In the genomic region with DNA sequence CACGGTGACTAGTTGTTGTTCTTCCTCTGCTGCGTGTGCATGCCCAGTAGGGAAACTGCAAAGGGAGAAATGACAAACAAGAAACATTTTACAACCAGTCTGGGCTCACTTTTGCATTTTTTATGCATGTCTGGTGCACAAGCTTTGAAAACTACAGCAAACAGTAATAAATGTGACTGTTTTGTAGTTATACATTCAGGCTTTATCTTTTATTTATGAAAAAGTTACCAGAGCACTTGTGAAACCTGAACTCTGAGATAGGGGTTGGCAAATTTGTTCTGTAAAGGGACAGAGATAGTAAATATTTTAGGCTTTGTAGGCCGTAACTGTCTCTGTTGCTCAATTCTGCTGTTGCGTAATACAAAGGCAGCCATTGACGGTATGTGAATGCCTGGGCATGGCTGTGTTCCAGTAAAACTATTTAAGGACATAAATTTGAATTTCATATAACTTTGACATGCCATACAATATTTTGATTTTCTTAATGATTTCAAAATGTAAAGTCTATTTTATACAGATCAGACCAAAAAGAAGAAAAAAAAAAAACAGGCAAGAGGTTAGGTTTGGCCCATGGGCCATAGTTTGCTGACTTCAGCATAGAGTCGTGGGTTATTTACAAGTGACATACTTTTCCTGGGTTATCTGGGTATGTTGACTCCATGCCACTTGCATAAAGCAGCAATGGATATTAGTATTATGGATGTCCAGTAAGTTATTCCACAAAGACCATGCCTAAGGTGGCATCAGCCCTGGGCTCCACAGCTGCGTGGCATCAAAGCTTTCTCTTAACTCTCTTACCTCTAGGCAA, we compare ENCODE assay signal across 11 cellular contexts. TPM values are rescaled to one million over a fixed set of nuclear protein-coding genes. Genes with fewer than 3 reads are reported as not detected.
DNase-seq lines count a peak whose midpoint lies in the region; ATAC-seq and TF ChIP-seq lines count a peak whose summit lies in the region.
"Had no signal": no experiment of that assay in that cellular context is flagged by ENCODE, and none has a peak within 500 bp of the region (broad histone marks: within the 10 kb centered on the region; RNA-seq: fewer than 3 reads in every experiment).

No MANE protein-coding gene starts in this region.

- no peak overlapping the region for H3K4me2 ChIP-seq in SK-N-SH

- DNase-seq in heart left ventricle (no peak), Right ventricle myocardium inferior (ENCODE audit: missing footprints) (no peak), cardiac fibroblast (ENCODE audit: low read depth in 2 of 2) (peak; percentile 89 to 92), mesothelial cell of epicardium (ENCODE audit: low spot score in 2 of 2, unreplicated experiment in 2 of 2) (no peak), NCI-H187 (lab: John Stamatoyannopoulos, UW) (no peak), SK-N-SH (no peak), occipital lobe (lab: John Stamatoyannopoulos, UW) (no peak)
- no peak for DNase-seq in CD8-positive, alpha-beta T cell
- DNase-seq: activated naive CD4-positive, alpha-beta T cell; C1 segment of cervical spinal cord; SJCRH30 had no signal

- CTCF ChIA-PET in CD8-positive, alpha-beta T cell (lab: Charles Lee) = no interaction called here
- CTCF ChIA-PET in SK-N-SH (lab: Yijun Ruan, JAX) = interaction anchor here (1.2 kb wide), 1 partner anchor 15 kb away, joined by 3 read pairs; no protein-coding TSS in a partner anchor

- peak overlapping the region; percentile 9 to 96 (median 64) for H3K27ac ChIP-seq in heart left ventricle
- no peak overlapping the region for H3K27ac ChIP-seq in CD8-positive, alpha-beta T cell (ENCODE audit: low read depth, low read length)
- no peak overlapping the region for H3K27ac ChIP-seq in SK-N-SH (ENCODE audit: low read depth in 2 of 2, low read length in 1 of 2)
- H3K27ac ChIP-seq: SJCRH30 had no signal

- H2AFZ ChIP-seq in SK-N-SH (ENCODE audit: low read depth) = no peak overlapping the region

- H3K4me3 ChIP-seq in heart left ventricle (no peak overlapping the region), cardiac fibroblast (replicated peaks in 1 of 2; ENCODE audit: low read depth in 2 of 2, low read length in 2 of 2) (no peak overlapping the region), SK-N-SH (ENCODE audit: low read depth in 2 of 2, low read length in 1 of 2) (no peak overlapping the region)
- no peak overlapping the region for H3K4me3 ChIP-seq in CD8-positive, alpha-beta T cell (ENCODE audit: low read depth, low read length)
- H3K4me3 ChIP-seq: SJCRH30 had no signal

- H3K9ac ChIP-seq in SK-N-SH = no peak overlapping the region

- H3K27me3 ChIP-seq in heart left ventricle = no peaks in the 10 kb centered on the region
- H3K27me3 ChIP-seq in CD8-positive, alpha-beta T cell (ENCODE audit: insufficient read depth, low read length) = no peaks in the 10 kb centered on the region
- no peaks in the 10 kb centered on the region for H3K27me3 ChIP-seq in SK-N-SH (ENCODE audit: insufficient read depth)
- H3K27me3 ChIP-seq: SJCRH30 had no signal

- intact Hi-C loops in heart left ventricle (cut with DNase I) (loop anchor here in 2 of 10 donors (5.0 to 10.0 kb wide), 2 partner anchors 32 to 145 kb away; no protein-coding TSS in a partner anchor), Right ventricle myocardium inferior (cut with DNase I) (loop anchor here (5.0 kb wide), 1 partner anchor 32 kb away; no protein-coding TSS in a partner anchor)
- intact Hi-C loops in CD8-positive, alpha-beta T cell (cut with DNase I, micrococcal nuclease) = loop anchor here (5.0 to 10.0 kb wide), 4 partner anchors 167 to 765 kb away; no protein-coding TSS in a partner anchor

- peaks cover 68% of the 10 kb centered on the region for H3K4me1 Mint-ChIP-seq in mesothelial cell of epicardium
- H3K4me1 Mint-ChIP-seq in CD8-positive, alpha-beta T cell (ENCODE audit: low read depth) = peaks cover 15% of the 10 kb centered on the region

- H3K9me2 ChIP-seq in SK-N-SH = no peaks in the 10 kb centered on the region

- WGBS in heart left ventricle, 4 donors = 55 to 66% (median 64%) methylated on average over 7 of the region's 7 CpGs
- 78% methylated on average over 7 of the region's 7 CpGs for WGBS in SK-N-SH (ENCODE audit: low lambda C conversion rate)

- no peaks in the 10 kb centered on the region for H3K27me3 Mint-ChIP-seq in mesothelial cell of epicardium (ENCODE audit: low read depth)
- H3K27me3 Mint-ChIP-seq in CD8-positive, alpha-beta T cell (ENCODE audit: low read depth) = no peaks in the 10 kb centered on the region

- H3K9me3 ChIP-seq in heart left ventricle (no peaks in the 10 kb centered on the region), SK-N-SH (no peaks in the 10 kb centered on the region)
- H3K9me3 ChIP-seq in CD8-positive, alpha-beta T cell (ENCODE audit: low read length) = no peaks in the 10 kb centered on the region
- H3K9me3 ChIP-seq: SJCRH30 had no signal

- H3K4me3 Mint-ChIP-seq in mesothelial cell of epicardium = no peak overlapping the region
- no peak overlapping the region for H3K4me3 Mint-ChIP-seq in CD8-positive, alpha-beta T cell

- no peak for TF ChIP-seq POLR2A in heart left ventricle (IDR thresholded peaks at IDR 0.05)

- H3K27ac Mint-ChIP-seq in mesothelial cell of epicardium = peak overlapping the region; percentile 94
- H3K27ac Mint-ChIP-seq in CD8-positive, alpha-beta T cell = no peak overlapping the region

- no peak for TF ChIP-seq RAD21 in SK-N-SH (IDR thresholded peaks at IDR 0.05; ENCODE audit: low read length)

- peaks cover 0 to 73% (median 66%) of the 10 kb centered on the region in 9 donors for H3K36me3 ChIP-seq in heart left ventricle
- peaks cover 35% of the 10 kb centered on the region for H3K36me3 ChIP-seq in CD8-positive, alpha-beta T cell (ENCODE audit: insufficient read depth, low read length)
- H3K36me3 ChIP-seq in SK-N-SH (replicated peaks in 1 of 2; ENCODE audit: control insufficient read depth in 1 of 2, insufficient read depth in 2 of 2, low read length in 1 of 2) = peaks cover 44 to 60% of the 10 kb centered on the region in 2 experiments

- no peak for TF ChIP-seq EP300 in SK-N-SH (IDR thresholded peaks at IDR 0.05; ENCODE audit: borderline replicate concordance in 1 of 2, low read depth in 1 of 2, low read length in 1 of 2)

- peaks cover 26% of the 10 kb centered on the region for H3F3A ChIP-seq in SK-N-SH (replicated peaks; ENCODE audit: insufficient read depth)

- no peaks in the 10 kb centered on the region for H4K20me1 ChIP-seq in SK-N-SH (ENCODE audit: insufficient read depth)

- TF ChIP-seq CTCF in heart left ventricle (IDR thresholded peaks at IDR 0.05) (no peak), cardiac fibroblast (IDR thresholded peaks at IDR 0.05; ENCODE audit: low read depth, low read length) (no peak), mesothelial cell of epicardium (IDR thresholded peaks at IDR 0.05; ENCODE audit: unreplicated experiment) (no peak), SK-N-SH (IDR thresholded peaks at IDR 0.05) (no peak)
- TF ChIP-seq CTCF in CD8-positive, alpha-beta T cell (IDR thresholded peaks at IDR 0.05) = no peak

- peaks cover 31 to 89% (median 61%) of the 10 kb centered on the region in 12 donors for H3K4me1 ChIP-seq in heart left ventricle
- H3K4me1 ChIP-seq in CD8-positive, alpha-beta T cell (ENCODE audit: insufficient read depth, low read length) = no peaks in the 10 kb centered on the region
- peaks cover 2 to 31% of the 10 kb centered on the region in 2 experiments; a peak in 3 of 4 replicates for H3K4me1 ChIP-seq in SK-N-SH (ENCODE audit: control insufficient read depth in 1 of 2, insufficient read depth in 2 of 2, low read depth in 1 of 2, low read length in 1 of 2)

- H3K79me2 ChIP-seq in SK-N-SH (ENCODE audit: insufficient read depth) = no peaks in the 10 kb centered on the region

- POLR2A ChIA-PET in CD8-positive, alpha-beta T cell (lab: Charles Lee) = interaction anchor here (0.9 kb wide), 1 partner anchor 9 kb away, joined by 3 read pairs; no protein-coding TSS in a partner anchor
- POLR2A ChIA-PET in SK-N-SH (lab: Yijun Ruan, JAX) = no interaction called here

- no peaks in the 10 kb centered on the region for H3K9me3 Mint-ChIP-seq in mesothelial cell of epicardium
- no peaks in the 10 kb centered on the region for H3K9me3 Mint-ChIP-seq in CD8-positive, alpha-beta T cell

- peaks cover 39% of the 10 kb centered on the region for H3K36me3 Mint-ChIP-seq in mesothelial cell of epicardium
- peaks cover 62% of the 10 kb centered on the region for H3K36me3 Mint-ChIP-seq in CD8-positive, alpha-beta T cell

- no peak for ATAC-seq in heart left ventricle
- no peak for ATAC-seq in Right ventricle myocardium inferior
- no peak for ATAC-seq in CD8-positive, alpha-beta T cell

TF ChIP-seq in SK-N-SH, 30 proteins besides CTCF, POLR2A, EP300 and RAD21 (continues in another document):
- TF ChIP-seq NRF1 (IDR thresholded peaks at IDR 0.05; ENCODE audit: low read depth, low read length) = no peak
- no peak for TF ChIP-seq FOSL2 (IDR thresholded peaks at IDR 0.05; ENCODE audit: borderline replicate concordance, low read depth)
- TF ChIP-seq RCOR1 (IDR thresholded peaks at IDR 0.05; ENCODE audit: low read length) = no peak
- TF ChIP-seq FOXM1 (IDR thresholded peaks at IDR 0.05; ENCODE audit: low read depth) = no peak
- TF ChIP-seq POLR2AphosphoS5 (IDR thresholded peaks at IDR 0.05; ENCODE audit: low read depth, low read length) = no peak
- TF ChIP-seq JUND (IDR thresholded peaks at IDR 0.05) = no peak
- TF ChIP-seq, protein P1, sequence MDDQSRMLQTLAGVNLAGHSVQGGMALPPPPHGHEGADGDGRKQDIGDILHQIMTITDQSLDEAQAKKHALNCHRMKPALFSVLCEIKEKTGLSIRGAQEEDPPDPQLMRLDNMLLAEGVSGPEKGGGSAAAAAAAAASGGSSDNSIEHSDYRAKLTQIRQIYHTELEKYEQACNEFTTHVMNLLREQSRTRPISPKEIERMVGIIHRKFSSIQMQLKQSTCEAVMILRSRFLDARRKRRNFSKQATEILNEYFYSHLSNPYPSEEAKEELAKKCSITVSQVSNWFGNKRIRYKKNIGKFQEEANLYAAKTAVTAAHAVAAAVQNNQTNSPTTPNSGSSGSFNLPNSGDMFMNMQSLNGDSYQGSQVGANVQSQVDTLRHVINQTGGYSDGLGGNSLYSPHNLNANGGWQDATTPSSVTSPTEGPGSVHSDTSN (IDR thresholded peaks at IDR 0.05) = no peak
- no peak for TF ChIP-seq FOXJ3 (CRISPR knock-in tag; IDR thresholded peaks at IDR 0.05)
- no peak for TF ChIP-seq NFIC (IDR thresholded peaks at IDR 0.05; ENCODE audit: borderline replicate concordance)
- no peak for TF ChIP-seq SIN3A (IDR thresholded peaks at IDR 0.05; ENCODE audit: borderline replicate concordance, low read depth, low read length)
- no peak for TF ChIP-seq RFX5 (IDR thresholded peaks at IDR 0.05; ENCODE audit: low read length)
- no peak for TF ChIP-seq YY1 (IDR thresholded peaks at IDR 0.05; ENCODE audit: low read depth)

RNA-seq across cellular contexts. Expression of gene EML6, which starts 53.6 kb away (rescaled TPM):
- total RNA-seq in heart left ventricle (1 to 10 TPM in 2 of 9 donors, under 1 TPM in 7; 0.08 to 1.2 (median 0.58) TPM), Right ventricle myocardium inferior (0.16 TPM), mesothelial cell of epicardium (0.93 to 2.3 TPM (median 2.1 TPM) in 3 replicates), occipital lobe (12.9 TPM)
- polyA plus RNA-seq in heart left ventricle (under 1 TPM; 0.34 to 0.91 TPM), SK-N-SH (2012; rRNA removed) (1.1 and 1.6 TPM in 2 replicates)
- under 1 TPM; 0.35 to 0.81 TPM for total RNA-seq in CD8-positive, alpha-beta T cell
- 1.2 and 1.3 TPM in 2 replicates for polyA plus RNA-seq in SK-N-SH (2012; cell fraction: cytosol; rRNA removed)
- polyA plus RNA-seq in SK-N-SH (2012; cell fraction: nucleus; rRNA removed) = 4.7 and 5.3 TPM in 2 replicates

Comparison
In these comparisons a context has a peak if more than half of its experiments do, and no peak if none do; other contexts are left out.
1. DNase-seq: peak in cardiac fibroblast (2 of 2); none in heart left ventricle (0 of 5), Right ventricle myocardium inferior (single experiment), mesothelial cell of epicardium (0 of 2), CD8-positive, alpha-beta T cell (0 of 7), NCI-H187 (0 of 2), SK-N-SH (single experiment) and occipital lobe (single experiment).
2. H3K27ac ChIP-seq: peak in heart left ventricle (12 of 12); none in CD8-positive, alpha-beta T cell (single experiment) and SK-N-SH (0 of 2).